In genomic region chr7:2668401-2668800, GRCh38 we compare ENCODE assay signal across 1 cellular context.
TF ChIP-seq lines count a peak whose summit lies in the region.

No MANE protein-coding gene starts in this region.

TF ChIP-seq in K562, 482 proteins besides CTCF, POLR2A, EP300 and RAD21 (continued from another document):
- TF ChIP-seq KDM4B (IDR thresholded peaks at IDR 0.05; ENCODE audit: borderline replicate concordance in 2 of 2, low read depth in 1 of 2) (no peak), ATF3 (IDR thresholded peaks at IDR 0.05) (0 out of 2 replicates have a peak, but pooled peaks have one; percentile 22), ATF3 (CRISPR knock-in tag; conservative IDR thresholded peaks at IDR 0.05) (no peak), RFX1 (IDR thresholded peaks at IDR 0.05) (no peak), ADNP (tag; IDR thresholded peaks at IDR 0.05) (no peak), BHLHE40 (IDR thresholded peaks at IDR 0.05; ENCODE audit: low read length) (peak; percentile 38; the same call in 1 of the 2 replicates), ARID3B (CRISPR knock-in tag; IDR thresholded peaks at IDR 0.05; ENCODE audit: borderline replicate concordance) (no peak)
